Comparison of ENCODE assay signal across 24 cellular contexts in genomic region chr7:149644754-149645153, GRCh38.
"Had no signal": no experiment of that assay in that cellular context is flagged by ENCODE, and none has a peak within 500 bp of the region (broad histone marks: within the 10 kb centered on the region; RNA-seq: fewer than 3 reads in every experiment).

No MANE protein-coding gene starts in this region.

- ATAC-seq: activated naive CD4-positive, alpha-beta T cell treated with anti-CD3 and anti-CD28 coated beads, Interleukin-2, amount 50 U/mL, for 72 hours; activated naive CD8-positive, alpha-beta T cell treated with anti-CD3 and anti-CD28 coated beads, Interleukin-2, amount 50 U/mL, for 24 hours; activated T-cell treated with anti-CD3 and anti-CD28 coated beads, Interleukin-2, amount 50 U/mL, for 4 hours; T-helper 17 cell had no signal

- H3K27ac ChIP-seq: cardiac muscle cell had no signal

- H3K36me3 ChIP-seq: cardiac muscle cell, MG63 had no signal

- H3K9me3 ChIP-seq: MG63 had no signal

- H3K4me3 ChIP-seq: cardiac muscle cell, MG63 had no signal

- DNase-seq: activated B cell treated with CpG ODN at 0.5 μM for 24 hours; activated CD4-positive, alpha-beta memory T cell treated with anti-CD3 and anti-CD28 coated beads for 36 hours; activated CD4-positive, alpha-beta T cell treated with anti-CD3 and anti-CD28 coated beads, Interleukin-2, amount 10 ng/mL, durations not matched to agents 7 days and 5 days; activated effector memory CD4-positive, alpha-beta T cell treated with anti-CD3 and anti-CD28 coated beads, Interleukin-2, amount 50 U/mL, for 16 hours; activated naive CD4-positive, alpha-beta T cell treated with Interleukin-2 at 50 U/mL for 16 hours; activated naive CD8-positive, alpha-beta T cell treated with anti-CD3 and anti-CD28 coated beads, Interleukin-2, amount 50 U/mL, for 24 hours; activated T-cell treated with anti-CD3 and anti-CD28 coated beads, Interleukin-2, amount 50 U/mL, for 4 hours; amniotic stem cell; KG1; MG63; MV-4-11; NCI-H1092 treated with DMSO at 0.1 percent for 48 hours; NCI-H1417 treated with DMSO at 0.1 percent for 48 hours; NCI-H1694 treated with DMSO at 0.1 percent for 48 hours; NCI-H2029 treated with DMSO at 0.1 percent for 48 hours; NCI-H345; NCI-H510A; NCI-H526 treated with DMSO at 0.1 percent for 48 hours; NCI-H82; SHP77 treated with DMSO at 0.1 percent for 48 hours; T-helper 17 cell; T-helper 9 cell had no signal

- H3K27me3 ChIP-seq: cardiac muscle cell, MG63 had no signal
